ENCODE assay signal across 10 cellular contexts in genomic region chr22:19169002-19169946, GRCh38. TPM values are rescaled to one million over a fixed set of nuclear protein-coding genes. Genes with fewer than 3 reads are reported as not detected.
DNase-seq lines count a peak whose midpoint lies in the region; ATAC-seq and TF ChIP-seq lines count a peak whose summit lies in the region.
"Had no signal": no experiment of that assay in that cellular context is flagged by ENCODE, and none has a peak within 500 bp of the region (broad histone marks: within the 10 kb centered on the region; RNA-seq: fewer than 3 reads in every experiment).

No MANE protein-coding gene starts in this region.

- peak overlapping the region; percentile 10 for H3K27ac Mint-ChIP-seq in activated naive CD8-positive, alpha-beta T cell

- peak overlapping the region; percentile 30 for H3K4me3 ChIP-seq in suprapubic skin
- H3K4me3 ChIP-seq: lung had no signal

- H3K4me1 ChIP-seq in suprapubic skin = peaks cover 40% of the 10 kb centered on the region

- TF ChIP-seq EP300 in suprapubic skin (IDR thresholded peaks at IDR 0.05) = no peak

- ATAC-seq in activated T-cell treated with anti-CD3 and anti-CD28 coated beads, Interleukin-2, amount 50 U/mL, for 4 hours = no peak

- peaks cover 4% of the 10 kb centered on the region for H3K36me3 Mint-ChIP-seq in activated T-cell treated with anti-CD3 and anti-CD28 coated beads, Interleukin-2, amount 50 U/mL, for 4 hours (ENCODE audit: insufficient read depth)
- peaks cover 3% of the 10 kb centered on the region for H3K36me3 Mint-ChIP-seq in activated naive CD8-positive, alpha-beta T cell

- no peak for TF ChIP-seq POLR2A in suprapubic skin (IDR thresholded peaks at IDR 0.05)

- H3K27me3 ChIP-seq in suprapubic skin = peaks cover 52% of the 10 kb centered on the region

- H3K4me1 Mint-ChIP-seq in activated T-cell treated with anti-CD3 and anti-CD28 coated beads, Interleukin-2, amount 50 U/mL, for 4 hours (ENCODE audit: low read depth) = peaks cover 31% of the 10 kb centered on the region
- H3K4me1 Mint-ChIP-seq in activated naive CD8-positive, alpha-beta T cell (ENCODE audit: low read depth) = peaks cover 27% of the 10 kb centered on the region

- H3K9me3 Mint-ChIP-seq in activated T-cell treated with anti-CD3 and anti-CD28 coated beads, Interleukin-2, amount 50 U/mL, for 4 hours = no peaks in the 10 kb centered on the region
- H3K9me3 Mint-ChIP-seq in activated naive CD8-positive, alpha-beta T cell (ENCODE audit: low read depth) = no peaks in the 10 kb centered on the region

- H3K9me3 ChIP-seq in suprapubic skin = no peaks in the 10 kb centered on the region
- H3K9me3 ChIP-seq: adrenal gland had no signal

- H3K27ac ChIP-seq in suprapubic skin = no peak overlapping the region
- H3K27ac ChIP-seq: adrenal gland had no signal

- no peak for DNase-seq in activated T-cell treated with anti-CD3 and anti-CD28 coated beads, Interleukin-2, amount 50 U/mL, for 4 hours
- DNase-seq in activated T-cell treated with anti-CD3 and anti-CD28 coated beads for 4 hours = no peak
- DNase-seq in islet precursor cell = peak; percentile 52
- DNase-seq in suprapubic skin (ENCODE audit: low spot score in 2 of 2) = peak in 1 of 2 donors; percentile 62
- no peak for DNase-seq in globus pallidus (ENCODE audit: low spot score)
- DNase-seq in NCI-H2029 treated with DMSO at 0.1 percent for 48 hours (lab: John Stamatoyannopoulos, UW) = no peak
- no peak for DNase-seq in cerebellum (ENCODE audit: low spot score)
- DNase-seq: adrenal gland had no signal

- H3K36me3 ChIP-seq in suprapubic skin = no peaks in the 10 kb centered on the region
- H3K36me3 ChIP-seq: adrenal gland had no signal

- H3K4me3 Mint-ChIP-seq in activated T-cell treated with anti-CD3 and anti-CD28 coated beads, Interleukin-2, amount 50 U/mL, for 4 hours = peak overlapping the region; percentile 50
- H3K4me3 Mint-ChIP-seq in activated naive CD8-positive, alpha-beta T cell = peak overlapping the region; percentile 74

- TF ChIP-seq CTCF in suprapubic skin (IDR thresholded peaks at IDR 0.05) = no peak

- peaks cover 47% of the 10 kb centered on the region for H3K27me3 Mint-ChIP-seq in activated T-cell treated with anti-CD3 and anti-CD28 coated beads, Interleukin-2, amount 50 U/mL, for 4 hours (ENCODE audit: low read depth)
- peaks cover 17% of the 10 kb centered on the region for H3K27me3 Mint-ChIP-seq in activated naive CD8-positive, alpha-beta T cell

- WGBS in suprapubic skin = 18% methylated on average over 10 of the region's 58 CpGs

RNA-seq across cellular contexts. Expression of gene SLC25A1, which starts 9.3 kb away (rescaled TPM):
- total RNA-seq in activated T-cell treated with anti-CD3 and anti-CD28 coated beads, Interleukin-2, amount 50 U/mL, for 4 hours = 10 to 100 TPM; 31.7 to 36.6 (median 34.1) TPM
- 10 to 100 TPM; 35.6 to 71.0 (median 57.8) TPM for total RNA-seq in suprapubic skin
- total RNA-seq in cerebellum = 16.3 TPM

RNA-seq across cellular contexts. Expression of gene GSC2, which starts 19.2 kb away (rescaled TPM):
- total RNA-seq in activated T-cell treated with anti-CD3 and anti-CD28 coated beads, Interleukin-2, amount 50 U/mL, for 4 hours = not detected
- total RNA-seq in suprapubic skin (not detected), cerebellum (not detected)
- total RNA-seq: adrenal gland, lung had no signal

RNA-seq across cellular contexts. Expression of gene ESS2, which starts 24.8 kb away (rescaled TPM):
- 10 to 100 TPM; 21.8 to 22.5 (median 22.0) TPM for total RNA-seq in activated T-cell treated with anti-CD3 and anti-CD28 coated beads, Interleukin-2, amount 50 U/mL, for 4 hours
- total RNA-seq in suprapubic skin (10 to 100 TPM; 22.4 to 26.0 (median 24.0) TPM), cerebellum (10.3 TPM)

RNA-seq across cellular contexts. Expression of gene TSSK2, which starts 38.2 kb away (rescaled TPM):
- total RNA-seq in activated T-cell treated with anti-CD3 and anti-CD28 coated beads, Interleukin-2, amount 50 U/mL, for 4 hours = not detected
- not detected for total RNA-seq in suprapubic skin
- total RNA-seq in cerebellum = not detected
- total RNA-seq: adrenal gland had no signal

RNA-seq across cellular contexts. Expression of gene DGCR2, which starts 47.1 kb away (rescaled TPM):
- 10 to 100 TPM; 25.8 to 27.7 (median 27.0) TPM for total RNA-seq in activated T-cell treated with anti-CD3 and anti-CD28 coated beads, Interleukin-2, amount 50 U/mL, for 4 hours
- total RNA-seq in suprapubic skin (100 to 1,000 TPM; 115 to 172 (median 130) TPM), cerebellum (57.9 TPM)
